20 cellular contexts compared by ENCODE assay signal in genomic region chr6:22049002-22049401, GRCh38.
"Had no signal": no experiment of that assay in that cellular context is flagged by ENCODE, and none has a peak within 500 bp of the region (broad histone marks: within the 10 kb centered on the region; RNA-seq: fewer than 3 reads in every experiment).

No MANE protein-coding gene starts in this region.

- DNase-seq: effector CD4-positive, alpha-beta T cell; endodermal cell; heart left ventricle; hippocampal formation; kidney glomerular epithelial cell; mammary epithelial cell; natural killer cell; posterior cingulate gyrus; right cardiac atrium; stimulated activated CD4-positive, alpha-beta T cell treated with anti-CD3 and anti-CD28 coated beads, Interleukin-4, amount 100 ng/mL, for 1 hour; stimulated activated CD8-positive, alpha-beta memory T cell treated with anti-CD3 and anti-CD28 coated beads, Interleukin-4, amount 100 ng/mL, for 48 hours; tibial artery; upper lobe of left lung had no signal

- H3K27ac Mint-ChIP-seq: endodermal cell; natural killer cell; stimulated activated memory B cell treated with anti-CD40 and anti-IgM and Interleukin-4, amounts not matched to agents 10 μg/mL and 1 μg/mL and 100 μg/mL, for 72 hours; stimulated activated naive CD8-positive, alpha-beta T cell treated with anti-CD3 and anti-CD28 coated beads, Interleukin-15, Interleukin-2, amounts not matched to agents 100 ng/mL and 50 ng/mL, for 24 hours had no signal

- H3K4me3 Mint-ChIP-seq: endodermal cell; natural killer cell; neural crest cell; stimulated activated memory B cell treated with anti-CD40 and anti-IgM and Interleukin-4, amounts not matched to agents 10 μg/mL and 1 μg/mL and 100 μg/mL, for 72 hours; stimulated activated naive CD8-positive, alpha-beta T cell treated with anti-CD3 and anti-CD28 coated beads, Interleukin-15, Interleukin-2, amounts not matched to agents 100 ng/mL and 50 ng/mL, for 24 hours had no signal

- H3K9me3 Mint-ChIP-seq: endodermal cell had no signal

- ATAC-seq: heart left ventricle; left lobe of liver; natural killer cell; right cardiac atrium; stimulated activated memory B cell treated with anti-CD40 and anti-IgM and Interleukin-4, amounts not matched to agents 10 μg/mL and 1 μg/mL and 100 μg/mL, for 72 hours had no signal

- H3K27ac ChIP-seq: coronary artery, heart left ventricle, tibial artery, upper lobe of left lung, vagina had no signal

- H3K4me2 ChIP-seq: smooth muscle cell had no signal

- H3K4me1 Mint-ChIP-seq: endodermal cell; neural crest cell; stimulated activated memory B cell treated with anti-CD40 and anti-IgM and Interleukin-4, amounts not matched to agents 10 μg/mL and 1 μg/mL and 100 μg/mL, for 72 hours had no signal

- H3K27me3 Mint-ChIP-seq: stimulated activated memory B cell treated with anti-CD40 and anti-IgM and Interleukin-4, amounts not matched to agents 10 μg/mL and 1 μg/mL and 100 μg/mL, for 72 hours; stimulated activated naive CD8-positive, alpha-beta T cell treated with anti-CD3 and anti-CD28 coated beads, Interleukin-15, Interleukin-2, amounts not matched to agents 100 ng/mL and 50 ng/mL, for 24 hours had no signal

- H3K4me1 ChIP-seq: tibial artery, upper lobe of left lung, vagina had no signal

- H3K27me3 ChIP-seq: heart left ventricle, tibial artery, upper lobe of left lung, vagina had no signal

- H3K4me3 ChIP-seq: coronary artery, heart left ventricle, smooth muscle cell, tibial artery, upper lobe of left lung, vagina had no signal

- H3K36me3 Mint-ChIP-seq: natural killer cell; stimulated activated memory B cell treated with anti-CD40 and anti-IgM and Interleukin-4, amounts not matched to agents 10 μg/mL and 1 μg/mL and 100 μg/mL, for 72 hours had no signal

- H3K36me3 ChIP-seq: heart left ventricle, tibial artery, upper lobe of left lung, vagina had no signal

- H3K9me3 ChIP-seq: tibial artery, upper lobe of left lung, vagina had no signal
